Comparison of ENCODE assay signal across 9 cellular contexts in genomic region chr1:178189814-178190213, GRCh38.
DNase-seq lines count a peak whose midpoint lies in the region; ATAC-seq and TF ChIP-seq lines count a peak whose summit lies in the region.
"Had no signal": no experiment of that assay in that cellular context is flagged by ENCODE, and none has a peak within 500 bp of the region (broad histone marks: within the 10 kb centered on the region; RNA-seq: fewer than 3 reads in every experiment).

No MANE protein-coding gene starts in this region.

- H3K27me3 ChIP-seq in GM23248 (replicated peaks; ENCODE audit: insufficient read depth): no peaks in the 10 kb centered on the region

- no peak overlapping the region for H3K27ac ChIP-seq in GM23248

- H3K4me3 ChIP-seq in GM23248: no peak overlapping the region

- H3K27ac Mint-ChIP-seq in chondrocyte (ENCODE audit: unreplicated experiment): no peak overlapping the region
- H3K27ac Mint-ChIP-seq: memory B cell had no signal

- H3K4me1 ChIP-seq in GM23248 (ENCODE audit: insufficient read depth): peaks cover 9% of the 10 kb centered on the region

- H3K9me3 Mint-ChIP-seq in chondrocyte (ENCODE audit: low read depth): peaks cover 11% of the 10 kb centered on the region

- H3K27me3 Mint-ChIP-seq in chondrocyte (ENCODE audit: low read depth): no peaks in the 10 kb centered on the region

- TF ChIP-seq CTCF in chondrocyte (IDR thresholded peaks at IDR 0.05): peak; percentile 66

- H3F3A ChIP-seq in GM23248 (ENCODE audit: insufficient read depth): 0 out of 2 replicates have a peak, but pooled peaks cover 14% of the 10 kb centered on the region

- H3K4me3 Mint-ChIP-seq in chondrocyte (ENCODE audit: unreplicated experiment): no peak overlapping the region
- H3K4me3 Mint-ChIP-seq: memory B cell had no signal

- H3K4me1 Mint-ChIP-seq in chondrocyte (ENCODE audit: low read depth): peaks cover 69% of the 10 kb centered on the region
- H3K4me1 Mint-ChIP-seq: memory B cell had no signal

- H4K20me1 ChIP-seq in GM23248 (ENCODE audit: insufficient read depth): 0 out of 2 replicates have a peak, but pooled peaks cover 7% of the 10 kb centered on the region

- no peak overlapping the region for H3K9ac ChIP-seq in GM23248

- H3K36me3 Mint-ChIP-seq in chondrocyte (ENCODE audit: low read depth): peaks cover 5% of the 10 kb centered on the region

- H3K4me2 ChIP-seq in GM23248 (ENCODE audit: unreplicated experiment): no peak overlapping the region

- no peaks in the 10 kb centered on the region for H3K36me3 ChIP-seq in GM23248 (ENCODE audit: low read depth)

- in situ Hi-C loops in GM23248 (cut with MboI): no loop called here

- WGBS in GM23248 (ENCODE audit: low coverage in 1 of 2, low lambda C conversion rate in 2 of 2, missing lambda C conversion rate in 2 of 2), 2 experiments: 68% methylated on average over 3 of the region's 3 CpGs

- DNase-seq in D341Med (ENCODE audit: low spot score) (peak; percentile 78), GM23248 (peak; percentile 41), NCI-H1930 (lab: John Stamatoyannopoulos, UW) (peak; percentile 19 to 45), chondrocyte (ENCODE audit: low spot score) (no peak), midbrain (lab: John Stamatoyannopoulos, UW) (peak; percentile 19)
- no peak for DNase-seq in central memory CD4-positive, alpha-beta T cell
- DNase-seq in stimulated activated CD4-positive, alpha-beta T cell treated with anti-CD3 and anti-CD28 coated beads, Interleukin-2, amount 100 ng/mL, for 48 hours: no peak

- no peak overlapping the region for H2AFZ ChIP-seq in GM23248

- H3K9me3 ChIP-seq in GM23248 (ENCODE audit: low read depth): no peaks in the 10 kb centered on the region

- peaks cover 99% of the 10 kb centered on the region for H3K79me2 ChIP-seq in GM23248 (ENCODE audit: insufficient read depth)

- H3K9me2 ChIP-seq in GM23248 (ENCODE audit: insufficient read depth): no peaks in the 10 kb centered on the region; the same call in 1 of the 2 replicates

- no peak for ATAC-seq in HG03097 (IDR thresholded peaks at IDR 0.05; ENCODE audit: low FRiP score, unreplicated experiment)

Comparison
In these comparisons a context has a peak if more than half of its experiments do, and no peak if none do; other contexts are left out.
1. DNase-seq: peak in D341Med (single experiment), GM23248 (single experiment), NCI-H1930 (2 of 2) and midbrain (single experiment); none in chondrocyte (single experiment), central memory CD4-positive, alpha-beta T cell (single experiment) and stimulated activated CD4-positive, alpha-beta T cell treated with anti-CD3 and anti-CD28 coated beads, Interleukin-2, amount 100 ng/mL, for 48 hours (0 of 2).